Comparison of ENCODE assay signal across 8 cellular contexts in the genomic region with DNA sequence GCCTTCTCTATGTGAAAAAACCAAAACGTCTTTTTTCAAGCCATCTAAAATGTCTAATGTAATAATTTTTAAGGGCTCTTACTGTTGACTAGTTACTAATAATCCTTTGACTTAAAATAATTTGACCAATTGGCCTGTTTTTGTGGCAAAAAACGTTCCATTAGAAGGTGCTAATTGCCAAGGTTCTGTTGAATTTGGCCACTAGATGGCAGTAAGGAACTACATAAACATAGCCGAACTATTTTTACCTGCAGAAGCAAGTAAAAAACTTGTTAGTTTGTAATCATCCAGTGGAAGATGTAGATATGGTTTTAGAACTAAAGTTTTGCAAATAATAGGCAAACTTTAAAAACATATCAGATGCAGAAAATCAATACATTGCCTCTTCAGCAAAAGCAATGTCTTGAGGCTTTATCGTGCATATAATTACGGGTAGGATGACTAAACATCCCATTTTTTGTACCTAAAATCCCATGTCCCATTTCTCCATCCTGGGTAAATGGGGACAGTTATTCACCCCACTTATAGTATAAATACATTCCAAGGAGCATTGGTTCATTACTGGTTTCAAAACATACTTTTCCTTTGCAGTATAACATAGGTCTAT. TPM values are rescaled to one million over a fixed set of nuclear protein-coding genes. Genes with fewer than 3 reads are reported as not detected.
DNase-seq lines count a peak whose midpoint lies in the region; ATAC-seq, FAIRE-seq and TF ChIP-seq lines count a peak whose summit lies in the region.

No MANE protein-coding gene starts in this region.

- H3K4me1 ChIP-seq in CD4-positive, CD25-positive, alpha-beta regulatory T cell (ENCODE audit: control insufficient read depth, insufficient read depth, low read length, poor library complexity, severe bottlenecking) = no peaks in the 10 kb centered on the region
- H3K4me1 ChIP-seq in K562 (replicated peaks in 1 of 2; ENCODE audit: control insufficient read depth in 2 of 2, insufficient read depth in 2 of 2, low read length in 2 of 2) (no peaks in the 10 kb centered on the region), kidney (ENCODE audit: control insufficient read depth in 1 of 2, insufficient read depth in 1 of 2, low read depth in 1 of 2, low read length in 2 of 2) (peaks cover 2 to 7% of the 10 kb centered on the region in 2 donors), upper lobe of right lung (no peaks in the 10 kb centered on the region)

- TF ChIP-seq EP300 in K562 (IDR thresholded peaks at IDR 0.05; ENCODE audit: low read length) = no peak

- in situ Hi-C loops in K562 (cut with MboI) = no loop called here

- ATAC-seq in CD4-positive, CD25-positive, alpha-beta regulatory T cell (ENCODE audit: low read depth in 2 of 2) = no peak
- ATAC-seq in K562 (peak; percentile 61; the same call in 2 of the 3 replicates), upper lobe of right lung (peak; percentile 58), HG02610 (IDR thresholded peaks at IDR 0.05; ENCODE audit: unreplicated experiment) (no peak), GM18867 (IDR thresholded peaks at IDR 0.05; ENCODE audit: unreplicated experiment) (no peak)

- TF ChIP-seq RAD21 in K562 (CRISPR knock-in tag; conservative IDR thresholded peaks at IDR 0.05 in 1 of 2, IDR thresholded peaks at IDR 0.05 in 1 of 2) = peak; percentile 89 to 93

- H3K9me3 ChIP-seq in CD4-positive, CD25-positive, alpha-beta regulatory T cell (ENCODE audit: control insufficient read depth in 2 of 2, low read length in 2 of 2) = no peaks in the 10 kb centered on the region
- no peaks in the 10 kb centered on the region for H3K9me3 ChIP-seq in K562 (replicated peaks; ENCODE audit: control insufficient read depth, insufficient read depth, low read depth, low read length)
- H3K9me3 ChIP-seq in kidney (ENCODE audit: control insufficient read depth in 1 of 2, low read length in 2 of 2) = no peaks in the 10 kb centered on the region
- H3K9me3 ChIP-seq in upper lobe of right lung = no peaks in the 10 kb centered on the region

- H3K36me3 Mint-ChIP-seq in CD4-positive, CD25-positive, alpha-beta regulatory T cell = no peaks in the 10 kb centered on the region

- no peak overlapping the region for H3K4me2 ChIP-seq in K562 (ENCODE audit: insufficient read depth, low read length)

- no peak for TF ChIP-seq POLR2A in GM12891 (IDR thresholded peaks at IDR 0.05; ENCODE audit: low read depth, low read length)
- TF ChIP-seq POLR2A in K562 (conservative IDR thresholded peaks at IDR 0.05) = no peak

- no peaks in the 10 kb centered on the region for H3K36me3 ChIP-seq in CD4-positive, CD25-positive, alpha-beta regulatory T cell (ENCODE audit: control insufficient read depth, insufficient read depth, low read length)
- H3K36me3 ChIP-seq in K562 (ENCODE audit: control insufficient read depth, insufficient read depth, low read length) (no peaks in the 10 kb centered on the region), kidney (ENCODE audit: control insufficient read depth in 1 of 2, insufficient read depth in 2 of 2, low read length in 2 of 2) (no peaks in the 10 kb centered on the region), upper lobe of right lung (no peaks in the 10 kb centered on the region)

- intact Hi-C loops in K562 (cut with micrococcal nuclease) (loop anchor here (1.0 to 10.0 kb wide), 4 partner anchors 173 to 559 kb away; no protein-coding TSS in a partner anchor), kidney (cut with DNase I) (loop anchor here (5.0 to 10.0 kb wide), 2 partner anchors 179 to 241 kb away; no protein-coding TSS in a partner anchor), upper lobe of right lung (cut with DNase I) (loop anchor here (10.0 kb wide), 1 partner anchor 239 kb away; no protein-coding TSS in a partner anchor)

- DNase-seq in CD4-positive, CD25-positive, alpha-beta regulatory T cell = peak; percentile 11 to 76 (median 60)
- peak; percentile 8 for DNase-seq in GM12891 (ENCODE audit: insufficient read length, low spot score)
- peak; percentile 34 for DNase-seq in NCI-H2029 (lab: John Stamatoyannopoulos, UW)
- peak; percentile 37 to 65 (median 47) for DNase-seq in K562 (ENCODE audit: extremely low read depth in 1 of 4, low spot score in 3 of 4)
- DNase-seq in kidney = no peak
- no peak for DNase-seq in upper lobe of right lung

- no peak overlapping the region for H3K4me3 Mint-ChIP-seq in CD4-positive, CD25-positive, alpha-beta regulatory T cell

- H3K4me1 Mint-ChIP-seq in CD4-positive, CD25-positive, alpha-beta regulatory T cell = no peaks in the 10 kb centered on the region

- no peak overlapping the region for H3K4me3 ChIP-seq in CD4-positive, CD25-positive, alpha-beta regulatory T cell (ENCODE audit: low read depth, low read length)
- H3K4me3 ChIP-seq in K562 (no peak overlapping the region), kidney (ENCODE audit: low read length in 2 of 2) (no peak overlapping the region), upper lobe of right lung (no peak overlapping the region)

- H4K20me1 ChIP-seq in K562 (replicated peaks; ENCODE audit: control insufficient read depth, insufficient read depth, low read length) = no peaks in the 10 kb centered on the region; the same call in 1 of the 2 replicates

- H2AFZ ChIP-seq in K562 (ENCODE audit: low read depth, low read length) = no peak overlapping the region

- no peaks in the 10 kb centered on the region for H3K79me2 ChIP-seq in K562 (ENCODE audit: control insufficient read depth, insufficient read depth, low read length)

- TF ChIP-seq CTCF in K562 (IDR thresholded peaks at IDR 0.05 in 2 of 3, conservative IDR thresholded peaks at IDR 0.05 in 1 of 3; ENCODE audit: insufficient read depth in 2 of 3, low read depth in 1 of 3, low read length in 3 of 3) (peak; percentile 59 to 81 (median 66); a peak in 5 of 6 replicates), kidney (IDR thresholded peaks at IDR 0.05; ENCODE audit: borderline replicate concordance, extremely low read depth, insufficient read depth) (peak; percentile 85), upper lobe of right lung (IDR thresholded peaks at IDR 0.05) (peak; percentile 88)

- POLR2A ChIA-PET in K562 (lab: Yijun Ruan, JAX) = no interaction called here

- no peaks in the 10 kb centered on the region for H3K9me3 Mint-ChIP-seq in CD4-positive, CD25-positive, alpha-beta regulatory T cell

- no peaks in the 10 kb centered on the region for H3K9me1 ChIP-seq in K562 (ENCODE audit: control insufficient read depth, insufficient read depth, low read length)

- peak; percentile 88 for FAIRE-seq in GM12891 (lab: Jason Lieb, UNC)
- FAIRE-seq in K562 (lab: Jason Lieb, UNC) = peak; percentile 93
- peak; percentile 98 for FAIRE-seq in kidney (lab: Jason Lieb, UNC)

- WGBS in K562 (ENCODE audit: insufficient coverage, low coverage, missing lambda C conversion rate) = under 1% methylated on average over 5 of the region's 5 CpGs

- no peaks in the 10 kb centered on the region for H3K27me3 ChIP-seq in CD4-positive, CD25-positive, alpha-beta regulatory T cell (ENCODE audit: control insufficient read depth, insufficient read depth, low read length)
- H3K27me3 ChIP-seq in K562 (ENCODE audit: control insufficient read depth in 2 of 2, insufficient read depth in 2 of 2, low read length in 2 of 2) (peaks cover 5 to 14% of the 10 kb centered on the region in 2 experiments; a peak in 2 of 5 replicates), upper lobe of right lung (no peaks in the 10 kb centered on the region)

- H3K27ac Mint-ChIP-seq in CD4-positive, CD25-positive, alpha-beta regulatory T cell = no peak overlapping the region

- CTCF ChIA-PET in K562 (lab: Yijun Ruan, JAX; ENCODE audit: low intra/inter-chr PET ratio) = interaction anchor here (0.7 to 3.7 kb wide), 5 partner anchors 221 to 417 kb away, joined by 3 to 28 read pairs (median 4); no protein-coding TSS in a partner anchor

- peaks cover 29% of the 10 kb centered on the region for H3K27me3 Mint-ChIP-seq in CD4-positive, CD25-positive, alpha-beta regulatory T cell

- no TSS peak for BruUV-seq in K562 (replicated peaks; lab: Mats Ljungman, UMichigan)

- no peak overlapping the region for H3K27ac ChIP-seq in CD4-positive, CD25-positive, alpha-beta regulatory T cell (ENCODE audit: insufficient read depth, low read length, poor library complexity, severe bottlenecking)
- H3K27ac ChIP-seq in K562 (ENCODE audit: extremely low read depth, low read depth, low read length) (no peak overlapping the region), kidney (ENCODE audit: low read depth in 2 of 2, low read length in 2 of 2) (no peak overlapping the region), upper lobe of right lung (no peak overlapping the region)

- H3K9ac ChIP-seq in K562 (ENCODE audit: insufficient read depth in 1 of 2, low read depth in 2 of 2, low read length in 2 of 2) (no peak overlapping the region), kidney (ENCODE audit: low read length in 2 of 2) (no peak overlapping the region)

TF ChIP-seq in GM12891, 5 proteins besides CTCF, POLR2A, EP300 and RAD21 (continues in another document):
- TF ChIP-seq PAX5 (IDR thresholded peaks at IDR 0.05; ENCODE audit: insufficient read depth, low read length, severe bottlenecking) (no peak), SPI1 (IDR thresholded peaks at IDR 0.05; ENCODE audit: low read depth, low read length) (no peak)

RNA-seq across cellular contexts. Expression of gene PROM1, which starts 57.6 kb away (rescaled TPM):
- 2.9 TPM for total RNA-seq in CD4-positive, CD25-positive, alpha-beta regulatory T cell
- polyA plus RNA-seq in CD4-positive, CD25-positive, alpha-beta regulatory T cell = not detected
- not detected for polyA plus RNA-seq in GM12891 (2012; ENCODE audit: low read depth, missing spikeins)
- total RNA-seq in K562 (2011; cell fraction: chromatin; rRNA removed; ENCODE audit: low replicate concordance) = not detected in 2 replicates
- total RNA-seq in K562 (2011; cell fraction: nucleolus; rRNA removed) = not detected in 2 replicates
- total RNA-seq in K562 (2011; cell fraction: nucleoplasm; rRNA removed) = not detected in 2 replicates
- total RNA-seq in K562 (2014; rRNA removed) = not detected in 2 replicates
- not detected in 2 replicates for total RNA-seq in K562 (2014; rRNA removed; fragmentation: Illumina TruSeq; extraction: Trizol)
- not detected in 2 replicates for total RNA-seq in K562 (2015; rRNA removed; fragmentation: Illumina TruSeq; extraction: Trizol)
- 0.45 TPM in 1 of 2 replicates, not detected in the other for total RNA-seq in K562 (2021)
- polyA plus RNA-seq in K562 (2011; rRNA removed) = not detected in 2 replicates
- polyA plus RNA-seq in K562 (2011; cell fraction: cytosol; rRNA removed) = not detected in 2 replicates
- 0.14 TPM in 1 of 2 replicates, not detected in the other for polyA plus RNA-seq in K562 (2011; cell fraction: nucleus; rRNA removed)
- polyA plus RNA-seq in K562 (2012) = 0.04 and 0.07 TPM in 2 replicates
- polyA plus RNA-seq in K562 (2014; fragmentation: Illumina TruSeq; extraction: Trizol) = not detected in 2 replicates
- polyA plus RNA-seq in K562 (2014; fragmentation: Nextera tagmentation; extraction: Ambion mirVana) = not detected
- 0.05 TPM in 1 of 2 replicates, not detected in the other for polyA plus RNA-seq in K562 (2014; rRNA removed)
- not detected in 2 replicates for polyA minus RNA-seq in K562 (2011; rRNA and poly(A)+ RNA removed)
- not detected in 2 replicates for polyA minus RNA-seq in K562 (2011; cell fraction: cytosol; rRNA and poly(A)+ RNA removed)
- polyA minus RNA-seq in K562 (2011; cell fraction: nucleus; rRNA and poly(A)+ RNA removed) = not detected in 2 replicates
- 276 TPM for total RNA-seq in kidney
- 28.8 TPM for polyA plus RNA-seq in kidney (ENCODE audit: insufficient read depth, low read depth, low replicate concordance)
- total RNA-seq in upper lobe of right lung = 0.93 TPM

Comparison
In these comparisons a context has a peak if more than half of its experiments do, and no peak if none do; other contexts are left out.
1. ATAC-seq: peak in K562 (single experiment) and upper lobe of right lung (single experiment); none in CD4-positive, CD25-positive, alpha-beta regulatory T cell (0 of 2), HG02610 (single experiment) and GM18867 (single experiment).
2. DNase-seq: peak in CD4-positive, CD25-positive, alpha-beta regulatory T cell (3 of 3), GM12891 (single experiment), NCI-H2029 (single experiment) and K562 (4 of 4); none in kidney (single experiment) and upper lobe of right lung (single experiment).
3. RNA of gene PROM1, which starts 57.6 kb away (total RNA-seq): 276 TPM in kidney (single experiment); 2.9 TPM in CD4-positive, CD25-positive, alpha-beta regulatory T cell (single experiment), 0.93 TPM in upper lobe of right lung (single experiment) and 0.45 TPM in K562; every median in the first group is over 10 times any median in the second.
4. Peak in every context shown above with its lines, with median percentiles within 50 percentile points of each other: CTCF ChIP-seq.